In the genomic region with DNA sequence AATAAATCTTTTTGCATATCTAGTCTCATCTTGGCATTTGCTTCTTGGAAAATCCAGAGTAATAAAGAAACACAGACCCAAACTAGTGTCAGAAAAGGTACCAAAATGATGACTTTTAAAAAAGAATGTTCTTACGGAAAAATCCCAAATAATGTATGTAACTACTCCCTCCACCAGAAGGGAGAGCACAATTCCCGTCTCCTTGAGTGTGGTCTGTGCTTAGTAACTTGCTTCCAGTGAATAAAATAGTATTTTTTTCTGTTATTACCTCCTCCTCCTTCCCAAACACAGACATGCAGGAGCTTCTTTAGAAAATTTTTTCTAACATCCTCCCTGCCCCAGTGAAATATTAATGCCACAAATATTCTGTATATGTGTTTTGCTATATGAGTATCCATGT, we compare ENCODE assay signal across 20 cellular contexts.
DNase-seq lines count a peak whose midpoint lies in the region; ATAC-seq and TF ChIP-seq lines count a peak whose summit lies in the region.
"Had no signal": no experiment of that assay in that cellular context is flagged by ENCODE, and none has a peak within 500 bp of the region (broad histone marks: within the 10 kb centered on the region; RNA-seq: fewer than 3 reads in every experiment).

No MANE protein-coding gene starts in this region.

- no peak overlapping the region for H3K14ac ChIP-seq in IMR-90 (replicated peaks; ENCODE audit: low read depth, low read length)
- no peak overlapping the region for H3K14ac ChIP-seq in H9 (ENCODE audit: insufficient read depth, low read length)

- H3K9me1 ChIP-seq in IMR-90 (ENCODE audit: insufficient read depth, low read length): no peaks in the 10 kb centered on the region

- H3K4me3 ChIP-seq in AG10803 (ENCODE audit: low read length): no peak overlapping the region
- H3K4me3 ChIP-seq in IMR-90 (ENCODE audit: insufficient read depth, low read depth, low read length): no peak overlapping the region
- no peak overlapping the region for H3K4me3 ChIP-seq in endodermal cell (ENCODE audit: low read length)
- H3K4me3 ChIP-seq: BLaER1, HAP-1, Peyer's patch, SJSA1 had no signal

- H2BK5ac ChIP-seq in IMR-90 (ENCODE audit: low read depth, low read length, poor library complexity, severe bottlenecking) (no peak overlapping the region), H9 (ENCODE audit: insufficient read length, low read length) (no peak overlapping the region)

- no peak overlapping the region for H4K5ac ChIP-seq in IMR-90 (ENCODE audit: low read depth, low read length)
- no peak overlapping the region for H4K5ac ChIP-seq in H9 (ENCODE audit: insufficient read length, low read depth, low read length)

- H3K4ac ChIP-seq in IMR-90 (ENCODE audit: low read depth, low read length): no peak overlapping the region
- H3K4ac ChIP-seq in H9 (ENCODE audit: low read depth, low read length): no peak overlapping the region

- DNase-seq in AG10803 (ENCODE audit: low read depth) (peak; percentile 25), IMR-90 (peak; percentile 17), endodermal cell (no peak), memory B cell (ENCODE audit: low spot score in 2 of 2) (no peak), omental fat pad (ENCODE audit: low spot score) (no peak), T1000 (lab: John Stamatoyannopoulos, UW) (no peak), COLO668 (lab: John Stamatoyannopoulos, UW; ENCODE audit: unreplicated experiment) (no peak), H9 (no peak)
- DNase-seq: CD4-positive, alpha-beta memory T cell; DMS53; MM.1S; NCI-H1092; NCI-H146; NCI-H2081 treated with DMSO at 0.1 percent for 48 hours; NCI-H748 treated with DMSO at 0.1 percent for 48 hours; NK-92 treated with Interleukin-12 subunit alpha and Interleukin-12 subunit beta, amount 100 ng/mL, for 24 hours; Peyer's patch had no signal

- H3K9me3 Mint-ChIP-seq in endodermal cell: peaks cover 8% of the 10 kb centered on the region
- H3K9me3 Mint-ChIP-seq in memory B cell: peaks cover 4% of the 10 kb centered on the region
- H3K9me3 Mint-ChIP-seq in H9: peaks cover 0 to 3% of the 10 kb centered on the region in 2 experiments; a peak in 2 of 5 replicates

- no peaks in the 10 kb centered on the region for H3K23me2 ChIP-seq in H9 (ENCODE audit: insufficient read length, low read depth, low read length, poor library complexity, severe bottlenecking)

- H3K18ac ChIP-seq in IMR-90 (ENCODE audit: low read depth, low read length) (no peak overlapping the region), H9 (ENCODE audit: insufficient read length, low read depth, low read length) (no peak overlapping the region)

- dilution Hi-C loops in IMR-90 (cut with HindIII; ENCODE audit: low sequenced_read_pairs, unreplicated experiment): no loop called here

- H2AK5ac ChIP-seq in IMR-90 (ENCODE audit: low read depth, low read length): no peak overlapping the region
- no peak overlapping the region for H2AK5ac ChIP-seq in H9 (ENCODE audit: insufficient read length, low read length)

- H2BK15ac ChIP-seq in IMR-90 (ENCODE audit: low read depth, low read length) (no peak overlapping the region), H9 (ENCODE audit: low read depth, low read length) (no peak overlapping the region)

- intact Hi-C loops in IMR-90 (cut with micrococcal nuclease): loop anchor here (10.0 kb wide), 1 partner anchor 1185 kb away; no protein-coding TSS in a partner anchor

- H3K9me3 ChIP-seq in IMR-90 (ENCODE audit: control insufficient read depth, insufficient read depth, low read length) (no peaks in the 10 kb centered on the region), endodermal cell (ENCODE audit: control insufficient read depth, low read length) (no peaks in the 10 kb centered on the region), H9 (ENCODE audit: control insufficient read depth, low read depth, low read length) (no peaks in the 10 kb centered on the region)
- H3K9me3 ChIP-seq: BLaER1, HAP-1, Peyer's patch, SJSA1 had no signal

- H2BK120ac ChIP-seq in IMR-90 (ENCODE audit: low read depth, low read length): no peak overlapping the region
- H2BK120ac ChIP-seq in H9 (ENCODE audit: low read depth, low read length, poor library complexity, severe bottlenecking): no peak overlapping the region

- H3K4me1 ChIP-seq in IMR-90 (ENCODE audit: control insufficient read depth, insufficient read depth, low read length) (no peaks in the 10 kb centered on the region), endodermal cell (ENCODE audit: control insufficient read depth, insufficient read depth, low read length) (no peaks in the 10 kb centered on the region), H9 (ENCODE audit: insufficient read depth, low read length) (no peaks in the 10 kb centered on the region)
- H3K4me1 ChIP-seq: BLaER1, HAP-1, Peyer's patch, SJSA1 had no signal

- WGBS in IMR-90 (ENCODE audit: extremely low coverage in 2 of 2, insufficient read length in 1 of 2), 2 experiments: no CpG with 5 or more reads among the region's 2 CpGs
- WGBS in endodermal cell (ENCODE audit: insufficient coverage in 1 of 2, insufficient read length in 1 of 2), 2 experiments: 75% methylated on average over 1 of the region's 2 CpGs; no CpG with 5 or more reads in 1 of the 2 experiments
- WGBS in H9 (ENCODE audit: extremely low coverage, insufficient read length, low lambda C conversion rate): no CpG with 5 or more reads among the region's 2 CpGs

- no peak overlapping the region for H3K4me3 Mint-ChIP-seq in endodermal cell
- H3K4me3 Mint-ChIP-seq in memory B cell: no peak overlapping the region
- H3K4me3 Mint-ChIP-seq in H9: no peak overlapping the region
- H3K4me3 Mint-ChIP-seq: CD4-positive, alpha-beta memory T cell had no signal

- H2BK12ac ChIP-seq in H9 (ENCODE audit: insufficient read length, low read depth, low read length): no peak overlapping the region

- H4K91ac ChIP-seq in IMR-90 (ENCODE audit: insufficient read depth, low read depth, low read length) (no peak overlapping the region), H9 (ENCODE audit: insufficient read length, low read depth, low read length) (no peak overlapping the region)

- CTCF ChIA-PET in IMR-90 (lab: Yijun Ruan, JAX): no interaction called here

- H3K36me3 Mint-ChIP-seq in endodermal cell (ENCODE audit: low read depth) (no peaks in the 10 kb centered on the region), memory B cell (peaks cover under 1% of the 10 kb centered on the region), H9 (ENCODE audit: insufficient read depth in 1 of 3, low read depth in 3 of 3) (peaks cover 0 to 2% (median 0%) of the 10 kb centered on the region in 3 experiments; a peak in 3 of 7 replicates)

- peak; percentile 16; the same call in 1 of the 2 replicates for TF ChIP-seq RAD21 in IMR-90 (IDR thresholded peaks at IDR 0.05; ENCODE audit: low read length)

- H2AK9ac ChIP-seq in IMR-90 (replicated peaks; ENCODE audit: low read depth, low read length, poor library complexity): no peak overlapping the region

- H3K27me3 Mint-ChIP-seq in endodermal cell (ENCODE audit: insufficient read depth): no peaks in the 10 kb centered on the region
- H3K27me3 Mint-ChIP-seq in memory B cell: no peaks in the 10 kb centered on the region
- H3K27me3 Mint-ChIP-seq in H9 (ENCODE audit: low read depth): no peaks in the 10 kb centered on the region
- H3K27me3 Mint-ChIP-seq: CD4-positive, alpha-beta memory T cell had no signal

- no peak overlapping the region for H3T11ph ChIP-seq in H9 (ENCODE audit: low read length)

- no peak overlapping the region for H3K27ac ChIP-seq in IMR-90 (ENCODE audit: insufficient read depth, low read length)
- H3K27ac ChIP-seq in endodermal cell (ENCODE audit: low read depth, low read length): no peak overlapping the region
- no peak overlapping the region for H3K27ac ChIP-seq in H9 (ENCODE audit: insufficient read length, low read depth, low read length)
- H3K27ac ChIP-seq: BLaER1, Peyer's patch, SJSA1 had no signal

- H2AFZ ChIP-seq in IMR-90 (replicated peaks; ENCODE audit: low read length, poor library complexity): no peak overlapping the region
- H2AFZ ChIP-seq in H9 (ENCODE audit: low read length): no peak overlapping the region

- POLR2A ChIA-PET in IMR-90 (lab: Charles Lee; ENCODE audit: unreplicated experiment): no interaction called here

- no peak for TF ChIP-seq POLR2A in IMR-90 (IDR thresholded peaks at IDR 0.05; ENCODE audit: low read depth, low read length)

- H3K27ac Mint-ChIP-seq in endodermal cell (no peak overlapping the region), memory B cell (peak overlapping the region; percentile 22), H9 (no peak overlapping the region)

- H3K79me1 ChIP-seq in IMR-90 (ENCODE audit: low read depth in 1 of 2, low read length in 2 of 2): no peaks in the 10 kb centered on the region
- no peaks in the 10 kb centered on the region for H3K79me1 ChIP-seq in H9 (ENCODE audit: insufficient read depth, low read depth, low read length, poor library complexity, severe bottlenecking)

- TF ChIP-seq CTCF in AG10803 (conservative IDR thresholded peaks at IDR 0.05; ENCODE audit: low read length) (peak; percentile 32), IMR-90 (conservative IDR thresholded peaks at IDR 0.05; ENCODE audit: low read depth, low read length) (0 out of 2 replicates have a peak, but pooled peaks have one; percentile 18), endodermal cell (conservative IDR thresholded peaks at IDR 0.05) (peak; percentile 31), omental fat pad (IDR thresholded peaks at IDR 0.05) (no peak), H9 (conservative IDR thresholded peaks at IDR 0.05) (no peak; the same call in 2 of the 3 replicates)

- no TSS peak for BruUV-seq in IMR-90 (replicated peaks; lab: Mats Ljungman, UMichigan)

- H3K23ac ChIP-seq in IMR-90 (ENCODE audit: low read depth, low read length) (no peak overlapping the region), H9 (ENCODE audit: insufficient read length, low read depth, low read length) (no peak overlapping the region)

- H4K8ac ChIP-seq in IMR-90 (ENCODE audit: low read depth in 2 of 2, low read length in 2 of 2): no peak overlapping the region
- no peak overlapping the region for H4K8ac ChIP-seq in H9 (replicated peaks; ENCODE audit: insufficient read length, low read depth, low read length)

- no peaks in the 10 kb centered on the region for H4K20me1 ChIP-seq in IMR-90 (ENCODE audit: insufficient read depth, low read length)
- H4K20me1 ChIP-seq in H9 (ENCODE audit: control insufficient read depth, insufficient read depth, insufficient read length): no peaks in the 10 kb centered on the region
- H4K20me1 ChIP-seq: BLaER1 had no signal

- H3K4me2 ChIP-seq in IMR-90 (ENCODE audit: low read depth, low read length): no peak overlapping the region
- H3K4me2 ChIP-seq in H9 (ENCODE audit: insufficient read depth, insufficient read length, low read length): no peak overlapping the region
- H3K4me2 ChIP-seq: BLaER1 had no signal

- H3K36me3 ChIP-seq in IMR-90 (ENCODE audit: control insufficient read depth, insufficient read depth, low read length) (no peaks in the 10 kb centered on the region), endodermal cell (ENCODE audit: control insufficient read depth, insufficient read depth, low read length) (no peaks in the 10 kb centered on the region)
- H3K36me3 ChIP-seq: BLaER1, HAP-1, Peyer's patch, SJSA1 had no signal

- ATAC-seq in IMR-90 (ENCODE audit: low read depth) (no peak), memory B cell (ENCODE audit: low read depth) (no peak), omental fat pad (ENCODE audit: low FRiP score) (no peak)

- H3K9ac ChIP-seq in IMR-90 (ENCODE audit: low read depth, low read length) (no peak overlapping the region), endodermal cell (ENCODE audit: extremely low read depth, low read length, poor library complexity, severe bottlenecking) (no peak overlapping the region), H9 (ENCODE audit: extremely low read depth, insufficient read length, low read length) (no peak overlapping the region)
- H3K9ac ChIP-seq: BLaER1 had no signal

- no peaks in the 10 kb centered on the region for H3K4me1 Mint-ChIP-seq in endodermal cell
- H3K4me1 Mint-ChIP-seq in memory B cell: no peaks in the 10 kb centered on the region
- peaks cover 0 to 4% of the 10 kb centered on the region in 2 experiments; a peak in 1 of 4 replicates for H3K4me1 Mint-ChIP-seq in H9
- H3K4me1 Mint-ChIP-seq: CD4-positive, alpha-beta memory T cell had no signal

- no peaks in the 10 kb centered on the region for H3K27me3 ChIP-seq in IMR-90 (ENCODE audit: control insufficient read depth, insufficient read depth, low read length)
- H3K27me3 ChIP-seq in endodermal cell (ENCODE audit: control insufficient read depth, insufficient read depth, low read length, poor library complexity, severe bottlenecking): no peaks in the 10 kb centered on the region
- H3K27me3 ChIP-seq in H9 (ENCODE audit: insufficient read depth, low read length): no peaks in the 10 kb centered on the region
- H3K27me3 ChIP-seq: BLaER1, Peyer's patch, SJSA1 had no signal

- no peaks in the 10 kb centered on the region for H3K79me2 ChIP-seq in H9 (ENCODE audit: insufficient read depth, low read length)

- in situ Hi-C loops in IMR-90 (cut with MboI; ENCODE audit: low sequenced_read_pairs): no loop called here

- H2BK20ac ChIP-seq in IMR-90 (ENCODE audit: low read depth, low read length) (no peak overlapping the region), H9 (ENCODE audit: low read depth, low read length, poor library complexity, severe bottlenecking) (no peak overlapping the region)

- no peak overlapping the region for H3K56ac ChIP-seq in IMR-90 (ENCODE audit: extremely low read depth, insufficient read depth, low read length)
- no peak overlapping the region for H3K56ac ChIP-seq in H9 (ENCODE audit: insufficient read length, low read depth, low read length)

Comparison
In these comparisons a context has a peak if more than half of its experiments do, and no peak if none do; other contexts are left out.
1. DNase-seq: peak in AG10803 (single experiment) and IMR-90 (single experiment); none in endodermal cell (single experiment), memory B cell (0 of 2), omental fat pad (single experiment), T1000 (single experiment), COLO668 (single experiment) and H9 (single experiment).
2. CTCF ChIP-seq: peak in AG10803 (single experiment), IMR-90 (single experiment) and endodermal cell (single experiment); none in omental fat pad (0 of 3) and H9 (single experiment).